10 cellular contexts compared by ENCODE assay signal in the genomic region with DNA sequence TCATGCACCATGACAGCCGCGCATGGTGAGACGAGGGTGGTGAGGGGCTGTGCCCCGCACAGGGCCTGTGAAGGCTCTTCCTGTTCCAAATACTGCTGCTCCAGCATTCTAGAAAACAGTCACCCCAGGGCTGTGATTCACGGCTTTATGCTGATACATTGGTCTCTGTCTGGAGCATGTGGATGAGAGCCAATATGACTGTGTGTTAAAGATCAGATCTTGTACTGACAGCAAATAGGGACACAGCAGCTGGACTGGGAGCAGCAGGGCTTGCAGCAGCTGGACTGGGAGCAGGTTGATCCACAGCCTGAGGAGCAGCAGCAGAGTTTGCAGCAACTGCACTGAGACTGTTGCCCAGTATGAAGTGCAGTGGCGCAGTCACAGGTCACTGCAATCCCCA. TPM values are rescaled to one million over a fixed set of nuclear protein-coding genes. Genes with fewer than 3 reads are reported as not detected.
"Had no signal": no experiment of that assay in that cellular context is flagged by ENCODE, and none has a peak within 500 bp of the region (broad histone marks: within the 10 kb centered on the region; RNA-seq: fewer than 3 reads in every experiment).

No MANE protein-coding gene starts in this region.

RNA-seq across cellular contexts. Expression of gene KRTAP5-11, which starts 3.2 kb away (rescaled TPM):
- total RNA-seq: activated B cell treated with CpG ODN at 0.5 μM for 24 hours; activated CD4-positive, alpha-beta memory T cell treated with anti-CD3 and anti-CD28 coated beads for 36 hours; activated T-cell treated with anti-CD3 and anti-CD28 coated beads, Interleukin-2, amount 50 U/mL, for 4 hours; activated T-helper 1 cell treated with anti-CD3 and anti-CD28 coated beads, Interleukin-12 subunit alpha, Interleukin-12 subunit beta, Interleukin-2, Interleukin-4 antibody, amounts not matched to agents 30 ng/mL and 10 ng/mL and 1 ng/mL, durations not matched to agents 14 hours and 24 hours and 36 hours; cardiac muscle cell; chondrocyte; PC-9; SK-MEL-5; T-cell; T-helper 17 cell had no signal
- polyA plus RNA-seq: cardiac muscle cell had no signal

RNA-seq across cellular contexts. Expression of gene KRTAP5-10, which starts 14.1 kb away (rescaled TPM):
- total RNA-seq: activated CD4-positive, alpha-beta memory T cell treated with anti-CD3 and anti-CD28 coated beads for 36 hours; activated T-cell treated with anti-CD3 and anti-CD28 coated beads, Interleukin-2, amount 50 U/mL, for 4 hours; activated T-helper 1 cell treated with anti-CD3 and anti-CD28 coated beads, Interleukin-12 subunit alpha, Interleukin-12 subunit beta, Interleukin-2, Interleukin-4 antibody, amounts not matched to agents 30 ng/mL and 10 ng/mL and 1 ng/mL, durations not matched to agents 14 hours and 24 hours and 36 hours; cardiac muscle cell; chondrocyte; PC-9; T-cell; T-helper 17 cell had no signal

RNA-seq across cellular contexts. Expression of gene KRTAP5-9, which starts 31.3 kb away (rescaled TPM):
- total RNA-seq: activated T-cell treated with anti-CD3 and anti-CD28 coated beads, Interleukin-2, amount 50 U/mL, for 4 hours; activated T-helper 1 cell treated with anti-CD3 and anti-CD28 coated beads, Interleukin-12 subunit alpha, Interleukin-12 subunit beta, Interleukin-2, Interleukin-4 antibody, amounts not matched to agents 30 ng/mL and 10 ng/mL and 1 ng/mL, durations not matched to agents 14 hours and 24 hours and 36 hours; PC-9; SK-MEL-5; T-helper 17 cell had no signal
- polyA plus RNA-seq: cardiac muscle cell had no signal

RNA-seq across cellular contexts. Expression of gene KRTAP5-8, which starts 41.7 kb away (rescaled TPM):
- total RNA-seq: activated CD4-positive, alpha-beta memory T cell treated with anti-CD3 and anti-CD28 coated beads for 36 hours; activated T-cell treated with anti-CD3 and anti-CD28 coated beads, Interleukin-2, amount 50 U/mL, for 4 hours; activated T-helper 1 cell treated with anti-CD3 and anti-CD28 coated beads, Interleukin-12 subunit alpha, Interleukin-12 subunit beta, Interleukin-2, Interleukin-4 antibody, amounts not matched to agents 30 ng/mL and 10 ng/mL and 1 ng/mL, durations not matched to agents 14 hours and 24 hours and 36 hours; cardiac muscle cell; chondrocyte; PC-9; T-cell had no signal
- polyA plus RNA-seq: cardiac muscle cell had no signal

RNA-seq across cellular contexts. Expression of gene KRTAP5-7, which starts 52.4 kb away (rescaled TPM):
- total RNA-seq: activated CD4-positive, alpha-beta memory T cell treated with anti-CD3 and anti-CD28 coated beads for 36 hours; activated T-cell treated with anti-CD3 and anti-CD28 coated beads, Interleukin-2, amount 50 U/mL, for 4 hours; cardiac muscle cell; chondrocyte; PC-9; T-cell; T-helper 17 cell had no signal
- polyA plus RNA-seq: cardiac muscle cell had no signal
